In the genomic region with DNA sequence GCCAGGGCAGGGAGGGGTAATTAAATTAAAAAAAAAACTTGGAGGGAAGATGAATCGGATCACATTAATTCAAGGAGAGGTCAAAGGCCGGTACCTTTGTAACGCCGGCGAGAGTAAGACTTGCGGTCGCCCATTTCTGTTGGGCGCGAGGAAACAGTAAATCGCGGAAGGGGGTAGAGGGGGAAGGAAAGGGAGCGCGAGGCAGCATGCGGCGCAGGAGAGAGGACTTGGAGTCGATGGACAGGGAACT, we compare ENCODE assay signal across 8 cellular contexts. TPM values are rescaled to one million over a fixed set of nuclear protein-coding genes. Genes with fewer than 3 reads are reported as not detected.
DNase-seq lines count a peak whose midpoint lies in the region; ATAC-seq, FAIRE-seq and TF ChIP-seq lines count a peak whose summit lies in the region.

No MANE protein-coding gene starts in this region.

- peak overlapping the region; percentile 87 for H3K27ac Mint-ChIP-seq in activated naive CD4-positive, alpha-beta T cell treated with anti-CD3 and anti-CD28 coated beads, Interleukin-2, amount 10 ng/mL, durations not matched to agents 7 days and 5 days
- H3K27ac Mint-ChIP-seq in type B pancreatic cell = peak overlapping the region; percentile 93

- H2AFZ ChIP-seq in GM12878 (ENCODE audit: control insufficient read depth, low read depth, low read length) = peak overlapping the region; percentile 92

- H3K4me2 ChIP-seq in GM12878 (ENCODE audit: control insufficient read depth, insufficient read depth) = peak overlapping the region; percentile 92

- no peaks in the 10 kb centered on the region; the same call in 1 of the 2 replicates for H4K20me1 ChIP-seq in GM12878 (ENCODE audit: control insufficient read depth, insufficient read depth)

- intact Hi-C loops in GM12878 (cut with micrococcal nuclease; ENCODE audit: unreplicated experiment) = loop anchor here (2.0 to 5.0 kb wide), 5 partner anchors 134 to 1581 kb away; no protein-coding TSS in a partner anchor

- POLR2A ChIA-PET in GM12878 (lab: Charles Lee) = interaction anchor here (0.6 to 1.1 kb wide), 2 partner anchors 8 to 17 kb away, joined by 3 read pairs; no protein-coding TSS in a partner anchor

- H3K4me3 Mint-ChIP-seq in activated naive CD4-positive, alpha-beta T cell treated with anti-CD3 and anti-CD28 coated beads, Interleukin-2, amount 10 ng/mL, durations not matched to agents 7 days and 5 days = peak overlapping the region; percentile 87
- peak overlapping the region; percentile 100 for H3K4me3 Mint-ChIP-seq in type B pancreatic cell

- in situ Hi-C loops in GM12878 (cut with MboI) = loop anchor here (10.0 kb wide), 1 partner anchor 262 kb away; no protein-coding TSS in a partner anchor

- no peaks in the 10 kb centered on the region for H3K9me3 Mint-ChIP-seq in activated naive CD4-positive, alpha-beta T cell treated with anti-CD3 and anti-CD28 coated beads, Interleukin-2, amount 10 ng/mL, durations not matched to agents 7 days and 5 days
- H3K9me3 Mint-ChIP-seq in type B pancreatic cell = no peaks in the 10 kb centered on the region

- TF ChIP-seq CTCF in GM12878 (IDR thresholded peaks at IDR 0.05 in 2 of 3, conservative IDR thresholded peaks at IDR 0.05 in 1 of 3; ENCODE audit: control insufficient read depth in 2 of 3, extremely low read depth in 1 of 3, insufficient read depth in 1 of 3, low read depth in 3 of 3, low read length in 3 of 3) (no peak), lung (IDR thresholded peaks at IDR 0.05; ENCODE audit: control extremely low read depth, extremely low read depth) (no peak), type B pancreatic cell (conservative IDR thresholded peaks at IDR 0.05) (no peak)

- RAD21 ChIA-PET in GM12878 (lab: Charles Lee; ENCODE audit: unreplicated experiment) = no interaction called here

- TF ChIP-seq POLR2A in GM12878 (IDR thresholded peaks at IDR 0.05; ENCODE audit: low read depth, low read length) = no peak

- SMC1A ChIA-PET in GM12878 (lab: Charles Lee; ENCODE audit: uncharacterized antibody, unreplicated experiment) = interaction anchor here (5.3 kb wide), 1 partner anchor 23 kb away, joined by 24 read pairs; no protein-coding TSS in a partner anchor

- peaks cover 63% of the 10 kb centered on the region for H3K4me1 Mint-ChIP-seq in activated naive CD4-positive, alpha-beta T cell treated with anti-CD3 and anti-CD28 coated beads, Interleukin-2, amount 10 ng/mL, durations not matched to agents 7 days and 5 days
- H3K4me1 Mint-ChIP-seq in type B pancreatic cell (ENCODE audit: unreplicated experiment) = peaks cover 39% of the 10 kb centered on the region

- H3K4me1 ChIP-seq in GM12878 (ENCODE audit: control insufficient read depth, insufficient read depth, low read length) = peaks cover 17% of the 10 kb centered on the region
- H3K4me1 ChIP-seq in lung (ENCODE audit: control insufficient read depth in 2 of 2, insufficient read depth in 2 of 2, low read length in 2 of 2) = peaks cover 11 to 16% of the 10 kb centered on the region in 2 donors

- H3K36me3 Mint-ChIP-seq in activated naive CD4-positive, alpha-beta T cell treated with anti-CD3 and anti-CD28 coated beads, Interleukin-2, amount 10 ng/mL, durations not matched to agents 7 days and 5 days = peaks cover 2% of the 10 kb centered on the region
- peaks cover 3% of the 10 kb centered on the region for H3K36me3 Mint-ChIP-seq in type B pancreatic cell

- no peak for TF ChIP-seq RAD21 in GM12878 (IDR thresholded peaks at IDR 0.05; ENCODE audit: insufficient read depth, low read depth, low read length)

- no peak for TF ChIP-seq EP300 in GM12878 (IDR thresholded peaks at IDR 0.05; ENCODE audit: borderline replicate concordance in 1 of 2, control insufficient read depth in 1 of 2, low read depth in 2 of 2, low read length in 2 of 2)

- no peak for FAIRE-seq in GM12878 (lab: Jason Lieb, UNC)

- peaks cover 37% of the 10 kb centered on the region for H3K79me2 ChIP-seq in GM12878 (ENCODE audit: control insufficient read depth, insufficient read depth, low read length)

- H3K9me3 ChIP-seq in GM12878 (replicated peaks; ENCODE audit: control insufficient read depth, insufficient read depth, low read length) (no peaks in the 10 kb centered on the region), lung (ENCODE audit: control insufficient read depth in 2 of 2, insufficient read depth in 1 of 2, low read length in 1 of 2) (no peaks in the 10 kb centered on the region)

- peaks cover 3 to 9% of the 10 kb centered on the region in 2 experiments; a peak in 3 of 4 replicates for H3K27me3 ChIP-seq in GM12878 (replicated peaks in 1 of 2; ENCODE audit: control insufficient read depth in 2 of 2, insufficient read depth in 2 of 2, low read length in 1 of 2)
- no peaks in the 10 kb centered on the region for H3K27me3 ChIP-seq in lung (ENCODE audit: control insufficient read depth, insufficient read depth)

- no TSS peak for BruUV-seq in GM12878 (replicated peaks; lab: Mats Ljungman, UMichigan)

- ATAC-seq in GM12878 = no peak
- ATAC-seq in lung (ENCODE audit: insufficient read depth, low FRiP score) = no peak
- no peak for ATAC-seq in GM18498 (IDR thresholded peaks at IDR 0.05; ENCODE audit: unreplicated experiment)

- peaks cover 67% of the 10 kb centered on the region for H3K27me3 Mint-ChIP-seq in activated naive CD4-positive, alpha-beta T cell treated with anti-CD3 and anti-CD28 coated beads, Interleukin-2, amount 10 ng/mL, durations not matched to agents 7 days and 5 days
- peaks cover 20% of the 10 kb centered on the region for H3K27me3 Mint-ChIP-seq in type B pancreatic cell

- H3K27ac ChIP-seq in GM12878 (ENCODE audit: control insufficient read depth, insufficient read depth) (peak overlapping the region; percentile 48), lung (ENCODE audit: low read depth in 1 of 2, low read length in 1 of 2) (peak overlapping the region; percentile 89 to 98)

- H3K9ac ChIP-seq in GM12878 (ENCODE audit: control insufficient read depth, insufficient read depth, low read length) = peak overlapping the region; percentile 43

- 1% methylated on average over 16 of the region's 16 CpGs for WGBS in GM12878 (ENCODE audit: insufficient coverage, insufficient replicate concordance, low lambda C conversion rate, missing lambda C conversion rate)
- 0% methylated on average over 16 of the region's 16 CpGs for WGBS in lung, 2 donors

- CTCF ChIA-PET in activated naive CD4-positive, alpha-beta T cell treated with anti-CD3 and anti-CD28 coated beads, Interleukin-2, amount 10 ng/mL, durations not matched to agents 7 days and 5 days (lab: Charles Lee) = no interaction called here
- CTCF ChIA-PET in GM12878 (lab: Yijun Ruan, JAX) = interaction anchor here (0.7 to 7.5 kb wide), 7 partner anchors 12 to 1542 kb away, joined by 3 to 104 read pairs (median 8); no protein-coding TSS in a partner anchor

- no peak for DNase-seq in activated naive CD4-positive, alpha-beta T cell treated with anti-CD3 and anti-CD28 coated beads, Interleukin-2, amount 10 ng/mL, durations not matched to agents 7 days and 5 days
- DNase-seq in activated naive CD4-positive, alpha-beta T cell (lab: John Stamatoyannopoulos, UW) = no peak
- DNase-seq in GM12878 (ENCODE audit: low read depth, low spot score) (peak; percentile 53), lung (ENCODE audit: low spot score) (no peak), type B pancreatic cell (ENCODE audit: extremely low spot score, unreplicated experiment) (no peak), NCI-H128 (lab: John Stamatoyannopoulos, UW; ENCODE audit: unreplicated experiment) (no peak)
- DNase-seq in effector CD8-positive, alpha-beta T cell (lab: John Stamatoyannopoulos, UW) = no peak

- H3K4me3 ChIP-seq in GM12878 (peak overlapping the region; percentile 67), lung (peak overlapping the region; percentile 40)

- H3K36me3 ChIP-seq in GM12878 (ENCODE audit: control insufficient read depth in 2 of 2, insufficient read depth in 2 of 2, low read length in 1 of 2) = no peaks in the 10 kb centered on the region
- no peaks in the 10 kb centered on the region for H3K36me3 ChIP-seq in lung (ENCODE audit: control insufficient read depth in 2 of 2, insufficient read depth in 2 of 2, low read length in 2 of 2)

TF ChIP-seq in GM12878, 131 proteins besides CTCF, POLR2A, EP300 and RAD21 (continues in another document):
- peak in 1 of 2 experiments; percentile 13; a peak in 1 of 4 replicates for TF ChIP-seq IKZF2 (IDR thresholded peaks at IDR 0.05)
- TF ChIP-seq MEF2B (IDR thresholded peaks at IDR 0.05; ENCODE audit: partially characterized antibody, poor library complexity, severe bottlenecking) = no peak
- TF ChIP-seq, protein P1, sequence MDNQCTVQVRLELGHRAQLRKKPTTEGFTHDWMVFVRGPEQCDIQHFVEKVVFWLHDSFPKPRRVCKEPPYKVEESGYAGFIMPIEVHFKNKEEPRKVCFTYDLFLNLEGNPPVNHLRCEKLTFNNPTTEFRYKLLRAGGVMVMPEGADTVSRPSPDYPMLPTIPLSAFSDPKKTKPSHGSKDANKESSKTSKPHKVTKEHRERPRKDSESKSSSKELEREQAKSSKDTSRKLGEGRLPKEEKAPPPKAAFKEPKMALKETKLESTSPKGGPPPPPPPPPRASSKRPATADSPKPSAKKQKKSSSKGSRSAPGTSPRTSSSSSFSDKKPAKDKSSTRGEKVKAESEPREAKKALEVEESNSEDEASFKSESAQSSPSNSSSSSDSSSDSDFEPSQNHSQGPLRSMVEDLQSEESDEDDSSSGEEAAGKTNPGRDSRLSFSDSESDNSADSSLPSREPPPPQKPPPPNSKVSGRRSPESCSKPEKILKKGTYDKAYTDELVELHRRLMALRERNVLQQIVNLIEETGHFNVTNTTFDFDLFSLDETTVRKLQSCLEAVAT (IDR thresholded peaks at IDR 0.05) = peak; percentile 85

RNA-seq across cellular contexts. Expression of a gene that starts 0.3 kb away (rescaled TPM):
- total RNA-seq in GM12878 (2013; cell fraction: nucleolus; rRNA removed) = 11.9 and 12.2 TPM in 2 replicates
- total RNA-seq in GM12878 (2014; rRNA removed) (11.3 and 11.6 TPM in 2 replicates), GM12878 (2014; rRNA removed; fragmentation: Illumina TruSeq; extraction: Trizol) (6.9 and 7.4 TPM in 2 replicates), GM12878 (2021) (15.3 and 15.8 TPM in 2 replicates), lung (10 to 100 TPM; 21.2 to 31.7 TPM), type B pancreatic cell (ENCODE audit: low replicate concordance) (16.7 and 36.5 TPM in 2 replicates)
- polyA plus RNA-seq in GM12878 (2011; ENCODE audit: low read depth) = 1.8 TPM
- polyA plus RNA-seq in GM12878 (2011; rRNA removed) (1.5 and 1.6 TPM in 2 replicates), GM12878 (2014; fragmentation: Illumina TruSeq; extraction: Trizol) (9.4 and 11.5 TPM in 2 replicates), GM12878 (2014; fragmentation: Nextera tagmentation; extraction: Ambion mirVana) (1 to 10 TPM; 1.3 to 2.4 TPM), GM12878 (2014; rRNA removed) (7.9 and 10.2 TPM in 2 replicates), GM12878 (2016; fragmentation: Nextera tagmentation; extraction: Ambion mirVana) (1 to 10 TPM; 6.9 to 8.2 TPM), lung (1 to 10 TPM; 3.8 to 9.0 TPM)
- 1.6 and 2.1 TPM in 2 replicates for polyA plus RNA-seq in GM12878 (2011; cell fraction: cytosol; rRNA removed)
- polyA plus RNA-seq in GM12878 (2011; cell fraction: nucleus; rRNA removed) = 3.2 and 3.6 TPM in 2 replicates
- polyA plus RNA-seq in GM12878 (2012) = 3.3 and 4.0 TPM in 2 replicates
- 2.8 and 4.4 TPM in 2 replicates for polyA minus RNA-seq in GM12878 (2011; rRNA and poly(A)+ RNA removed)
- 0.83 and 1.1 TPM in 2 replicates for polyA minus RNA-seq in GM12878 (2011; cell fraction: cytosol; rRNA and poly(A)+ RNA removed)
- polyA minus RNA-seq in GM12878 (2011; cell fraction: nucleus; rRNA and poly(A)+ RNA removed) = 6.4 and 11.5 TPM in 2 replicates
